In genomic region chr10:3531097-3531645, GRCh38 we compare ENCODE assay signal across 23 cellular contexts.
"Had no signal": no experiment of that assay in that cellular context is flagged by ENCODE, and none has a peak within 500 bp of the region (broad histone marks: within the 10 kb centered on the region; RNA-seq: fewer than 3 reads in every experiment).

No MANE protein-coding gene starts in this region.

- H3K4me3 ChIP-seq: colonic mucosa, heart right ventricle, thyroid gland, uterus had no signal

- H3K27me3 ChIP-seq: colonic mucosa, heart right ventricle, thyroid gland, uterus had no signal

- H3K9me3 Mint-ChIP-seq: activated CD4-positive, alpha-beta T cell treated with anti-CD3 and anti-CD28 coated beads, Interleukin-2, amount 10 ng/mL, durations not matched to agents 7 days and 5 days; activated naive CD4-positive, alpha-beta T cell treated with anti-CD3 and anti-CD28 coated beads for 36 hours; activated T-cell treated with anti-CD3 and anti-CD28 coated beads, Interleukin-2, amount 50 U/mL, for 4 hours; brain; central memory CD8-positive, alpha-beta T cell; endodermal cell; immature natural killer cell; natural killer cell had no signal

- H3K4me1 ChIP-seq: colonic mucosa, uterus had no signal

- H3K4me1 Mint-ChIP-seq: activated CD4-positive, alpha-beta T cell treated with anti-CD3 and anti-CD28 coated beads, Interleukin-2, amount 10 ng/mL, durations not matched to agents 7 days and 5 days; central memory CD8-positive, alpha-beta T cell; endodermal cell; immature natural killer cell; natural killer cell had no signal

- H3K27ac ChIP-seq: colonic mucosa, heart right ventricle, thyroid gland, uterus had no signal

- H3K4me3 Mint-ChIP-seq: activated CD4-positive, alpha-beta T cell treated with anti-CD3 and anti-CD28 coated beads, Interleukin-2, amount 10 ng/mL, durations not matched to agents 7 days and 5 days; activated CD8-positive, alpha-beta T cell treated with anti-CD3 and anti-CD28 coated beads, Interleukin-2, amount 10 ng/mL, durations not matched to agents 7 days and 5 days; activated naive CD4-positive, alpha-beta T cell treated with anti-CD3 and anti-CD28 coated beads for 36 hours; activated T-cell treated with anti-CD3 and anti-CD28 coated beads, Interleukin-2, amount 50 U/mL, for 4 hours; brain; central memory CD8-positive, alpha-beta T cell; endodermal cell; immature natural killer cell; natural killer cell had no signal

- H3K9me3 ChIP-seq: colonic mucosa, thyroid gland, uterus had no signal

- H3K27me3 Mint-ChIP-seq: activated CD4-positive, alpha-beta T cell treated with anti-CD3 and anti-CD28 coated beads, Interleukin-2, amount 10 ng/mL, durations not matched to agents 7 days and 5 days; brain had no signal

- DNase-seq: activated CD4-positive, alpha-beta T cell treated with anti-CD3 and anti-CD28 coated beads, Interleukin-2, amount 10 ng/mL, durations not matched to agents 7 days and 5 days; activated CD8-positive, alpha-beta T cell treated with anti-CD3 and anti-CD28 coated beads, Interleukin-2, amount 10 ng/mL, durations not matched to agents 7 days and 5 days; activated naive CD4-positive, alpha-beta T cell treated with anti-CD3 and anti-CD28 coated beads for 36 hours; activated T-cell treated with anti-CD3 and anti-CD28 coated beads, Interleukin-2, amount 50 U/mL, for 4 hours; colonic mucosa; endodermal cell; erythroblast; heart right ventricle; immature natural killer cell; mesendoderm; natural killer cell; nucleus accumbens; posterior cingulate gyrus; retina; stimulated activated CD4-positive, alpha-beta T cell treated with anti-CD3 and anti-CD28 coated beads, Interleukin-12 subunit alpha, Interleukin-12 subunit beta, amount 100 ng/mL, for 4 hours; stimulated activated CD4-positive, alpha-beta T cell treated with anti-CD3 and anti-CD28 coated beads, Interleukin-1b, Interleukin-23, amount 100 ng/mL, for 48 hours; stimulated activated CD8-positive, alpha-beta memory T cell treated with anti-CD3 and anti-CD28 coated beads, Interleukin-4, amount 100 ng/mL, for 48 hours; stimulated activated naive CD4-positive, alpha-beta T cell treated with Interleukin-2 at 50 U/mL for 16 hours; T1000; thyroid gland; uterus had no signal

- H3K27ac Mint-ChIP-seq: activated CD4-positive, alpha-beta T cell treated with anti-CD3 and anti-CD28 coated beads, Interleukin-2, amount 10 ng/mL, durations not matched to agents 7 days and 5 days; activated CD8-positive, alpha-beta T cell treated with anti-CD3 and anti-CD28 coated beads, Interleukin-2, amount 10 ng/mL, durations not matched to agents 7 days and 5 days; activated naive CD4-positive, alpha-beta T cell treated with anti-CD3 and anti-CD28 coated beads for 36 hours; brain; endodermal cell; immature natural killer cell; natural killer cell had no signal

- H3K36me3 ChIP-seq: colonic mucosa, heart right ventricle, thyroid gland, uterus had no signal

- H3K36me3 Mint-ChIP-seq: brain, natural killer cell had no signal
